ENCODE assay signal across 9 cellular contexts in genomic region chr14:95504135-95505029, GRCh38. TPM values are rescaled to one million over a fixed set of nuclear protein-coding genes. Genes with fewer than 3 reads are reported as not detected.
A peak's percentile ranks its signal among the peaks of the same experiment; 100 is the strongest.
DNase-seq lines count a peak whose midpoint lies in the region; ATAC-seq and TF ChIP-seq lines count a peak whose summit lies in the region.
"Had no signal": no experiment of that assay in that cellular context is flagged by ENCODE, and none has a peak within 500 bp of the region (broad histone marks: within the 10 kb centered on the region; RNA-seq: fewer than 3 reads in every experiment).

No MANE protein-coding gene starts in this region.

- CTCF ChIA-PET in AG04449 (lab: Yijun Ruan, JAX), result interaction anchor here (1.6 to 5.5 kb wide), 3 partner anchors 9 to 22 kb away, joined by 4 to 34 read pairs (median 5); no protein-coding TSS in a partner anchor

- no peaks in the 10 kb centered on the region for H3K27me3 ChIP-seq in MM.1S (replicated peaks; ENCODE audit: insufficient read depth, low read length)
- H3K27me3 ChIP-seq in esophagus squamous epithelium, result peaks cover 0 to 16% (median 0%) of the 10 kb centered on the region in 4 donors
- H3K27me3 ChIP-seq in testis, result no peaks in the 10 kb centered on the region

- H3K4me1 ChIP-seq in MM.1S (ENCODE audit: low read length) (peaks cover 89% of the 10 kb centered on the region), esophagus squamous epithelium (peaks cover 21 to 91% (median 43%) of the 10 kb centered on the region in 3 donors), testis (peaks cover 50% of the 10 kb centered on the region)

- H3K9me3 ChIP-seq in MM.1S (replicated peaks; ENCODE audit: insufficient read depth, low read length), result no peaks in the 10 kb centered on the region
- H3K9me3 ChIP-seq in esophagus squamous epithelium, result no peaks in the 10 kb centered on the region
- no peaks in the 10 kb centered on the region for H3K9me3 ChIP-seq in testis

- intact Hi-C loops in esophagus squamous epithelium (cut with DNase I) (no loop called here), testis (cut with DNase I; ENCODE audit: low total_unique reads) (no loop called here)

- no peaks in the 10 kb centered on the region for H3K9me2 ChIP-seq in MM.1S (replicated peaks; ENCODE audit: insufficient read depth, low read length)

- TF ChIP-seq POLR2A in esophagus squamous epithelium (IDR thresholded peaks at IDR 0.05) (no peak), testis (IDR thresholded peaks at IDR 0.05) (no peak)

- no peak overlapping the region for H3K4me3 ChIP-seq in AG04449 (ENCODE audit: low read depth, low read length)
- no peak overlapping the region for H3K4me3 ChIP-seq in MM.1S (ENCODE audit: low read length)
- H3K4me3 ChIP-seq in esophagus squamous epithelium, result no peak overlapping the region
- no peak overlapping the region for H3K4me3 ChIP-seq in testis

- peak overlapping the region; percentile 73; the same call in 1 of the 2 replicates for H3K9ac ChIP-seq in MM.1S (ENCODE audit: low read length)

- no peaks in the 10 kb centered on the region for H4K20me1 ChIP-seq in MM.1S (ENCODE audit: insufficient read depth, low read length)

- DNase-seq in AG04449 (ENCODE audit: low read depth, low spot score) (peak; percentile 52), MM.1S (peak; percentile 75), esophagus squamous epithelium (lab: John Stamatoyannopoulos, UW) (no peak), testis (no peak), NCI-H2029 (lab: John Stamatoyannopoulos, UW) (no peak), NCI-H2196 treated with DMSO at 0.1 percent for 48 hours (lab: John Stamatoyannopoulos, UW; ENCODE audit: unreplicated experiment) (no peak)

- no peak overlapping the region for H2AFZ ChIP-seq in MM.1S (ENCODE audit: low read length)

- POLR2A ChIA-PET in AG04449 (lab: Yijun Ruan, JAX), result interaction anchor here (1.0 to 1.4 kb wide), 2 partner anchors 19 to 29 kb away, joined by 3 to 7 read pairs; no protein-coding TSS in a partner anchor

- peak; percentile 31 for ATAC-seq in GM18511 (IDR thresholded peaks at IDR 0.05; ENCODE audit: unreplicated experiment)
- no peak for ATAC-seq in GM21360 (IDR thresholded peaks at IDR 0.05; ENCODE audit: unreplicated experiment)

- H3K36me3 ChIP-seq in MM.1S (replicated peaks; ENCODE audit: insufficient read depth, low read length) (no peaks in the 10 kb centered on the region), esophagus squamous epithelium (no peaks in the 10 kb centered on the region), testis (ENCODE audit: low read depth, missing control alignments) (no peaks in the 10 kb centered on the region)

- TF ChIP-seq CTCF in AG04449 (IDR thresholded peaks at IDR 0.05; ENCODE audit: insufficient read depth, low read length, missing control alignments) (no peak), MM.1S (IDR thresholded peaks at IDR 0.05; ENCODE audit: low read length) (no peak), esophagus squamous epithelium (IDR thresholded peaks at IDR 0.05) (no peak), testis (IDR thresholded peaks at IDR 0.05) (no peak)

- H3K27ac ChIP-seq in MM.1S (ENCODE audit: low read length) (peak overlapping the region; percentile 99), esophagus squamous epithelium (peak overlapping the region in 3 of 4 donors; percentile 38 to 58 (median 52)), testis (no peak overlapping the region)
- H3K27ac ChIP-seq: RWPE1 had no signal

- H3K79me2 ChIP-seq in MM.1S (ENCODE audit: low read length), result peaks cover 86% of the 10 kb centered on the region

- H3F3A ChIP-seq in MM.1S (ENCODE audit: insufficient read depth, low read length), result peaks cover 31% of the 10 kb centered on the region

- 54 to 56% methylated on average over 5 to 6 of the region's 6 CpGs for WGBS in esophagus squamous epithelium, 2 donors
- 72 to 82% methylated on average over 6 of the region's 6 CpGs for WGBS in testis, 2 donors

- peak overlapping the region; percentile 49 for H3K4me2 ChIP-seq in MM.1S (ENCODE audit: low read depth, low read length)

RNA-seq across cellular contexts. Expression of gene SYNE3, which starts 12.1 kb away (rescaled TPM):
- total RNA-seq in esophagus squamous epithelium (10 to 100 TPM in 1 of 4 donors, 1 to 10 TPM in 3; 1.5 to 11.6 (median 5.5) TPM), testis (10 to 100 TPM; 37.6 to 38.9 TPM)
- polyA plus RNA-seq in testis (ENCODE audit: insufficient read depth, low read depth, low replicate concordance), result 8.3 TPM

RNA-seq across cellular contexts. Expression of gene GLRX5, which starts 30.5 kb away (rescaled TPM):
- total RNA-seq in esophagus squamous epithelium (10 to 100 TPM; 14.4 to 40.1 (median 32.6) TPM), testis (10 to 100 TPM; 83.9 to 95.0 TPM)
- polyA plus RNA-seq in testis (ENCODE audit: insufficient read depth, low read depth, low replicate concordance), result 101 TPM

Comparison
In these comparisons a context has a peak if more than half of its experiments do, and no peak if none do; other contexts are left out.
1. DNase-seq: peak in AG04449 (single experiment) and MM.1S (single experiment); none in esophagus squamous epithelium (single experiment), testis (single experiment), NCI-H2029 (single experiment) and NCI-H2196 treated with DMSO at 0.1 percent for 48 hours (single experiment).
2. H3K27ac ChIP-seq: peak in MM.1S (single experiment) and esophagus squamous epithelium (3 of 4); none in testis (0 of 2).